Comparison of ENCODE assay signal across 24 cellular contexts in the genomic region with DNA sequence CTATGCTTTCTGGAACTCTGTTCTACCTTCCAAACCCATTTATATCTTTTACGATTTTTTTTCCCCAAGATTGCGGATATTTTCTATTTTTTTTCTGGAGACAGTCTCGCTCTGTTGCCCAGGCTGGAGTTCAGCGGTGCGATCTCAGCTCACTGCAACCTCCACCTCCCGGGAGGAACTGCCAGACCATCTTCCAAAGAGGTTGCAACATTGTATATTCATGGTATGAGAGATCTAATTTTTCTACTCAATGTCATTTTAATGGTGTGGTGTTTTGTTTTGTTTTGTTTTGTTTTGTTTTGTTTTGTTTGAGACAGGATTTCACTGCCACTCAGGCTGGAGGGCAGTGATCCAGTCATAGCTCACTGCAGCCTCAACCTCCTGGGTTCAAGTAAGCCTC. TPM values are rescaled to one million over a fixed set of nuclear protein-coding genes. Genes with fewer than 3 reads are reported as not detected.
"Had no signal": no experiment of that assay in that cellular context is flagged by ENCODE, and none has a peak within 500 bp of the region (broad histone marks: within the 10 kb centered on the region; RNA-seq: fewer than 3 reads in every experiment).

No MANE protein-coding gene starts in this region.

- FAIRE-seq: RCC 7860 had no signal

- H3K9ac ChIP-seq: SK-N-SH had no signal

- H3K27ac ChIP-seq: RWPE1 had no signal

- H3K4me2 ChIP-seq: SK-N-SH had no signal

- DNase-seq: KBM-7, MV-4-11, NCI-H1048, NCI-H1105, NCI-H1417, NCI-H1436 treated with DMSO at 0.1 percent for 48 hours, NCI-H1694 treated with DMSO at 0.1 percent for 48 hours, NCI-H1930, NCI-H2081 treated with DMSO at 0.1 percent for 48 hours, NCI-H2171, NCI-H226, NCI-H446, NCI-H510A, NCI-H524 treated with DMSO at 0.1 percent for 48 hours, NCI-H69, NCI-H774, SHP77, SK-N-SH, SW 1271 had no signal

- H3K9me3 ChIP-seq: SK-N-SH had no signal

RNA-seq across cellular contexts. Expression of gene MPV17L, which starts 30.3 kb away (rescaled TPM):
- total RNA-seq: HT-29, MCF 10A, SK-MEL-5 had no signal

RNA-seq across cellular contexts. Expression of gene NPIPA5, which starts 47.8 kb away (rescaled TPM):
- total RNA-seq: HT-29 had no signal
